14 cellular contexts compared by ENCODE assay signal in the genomic region with DNA sequence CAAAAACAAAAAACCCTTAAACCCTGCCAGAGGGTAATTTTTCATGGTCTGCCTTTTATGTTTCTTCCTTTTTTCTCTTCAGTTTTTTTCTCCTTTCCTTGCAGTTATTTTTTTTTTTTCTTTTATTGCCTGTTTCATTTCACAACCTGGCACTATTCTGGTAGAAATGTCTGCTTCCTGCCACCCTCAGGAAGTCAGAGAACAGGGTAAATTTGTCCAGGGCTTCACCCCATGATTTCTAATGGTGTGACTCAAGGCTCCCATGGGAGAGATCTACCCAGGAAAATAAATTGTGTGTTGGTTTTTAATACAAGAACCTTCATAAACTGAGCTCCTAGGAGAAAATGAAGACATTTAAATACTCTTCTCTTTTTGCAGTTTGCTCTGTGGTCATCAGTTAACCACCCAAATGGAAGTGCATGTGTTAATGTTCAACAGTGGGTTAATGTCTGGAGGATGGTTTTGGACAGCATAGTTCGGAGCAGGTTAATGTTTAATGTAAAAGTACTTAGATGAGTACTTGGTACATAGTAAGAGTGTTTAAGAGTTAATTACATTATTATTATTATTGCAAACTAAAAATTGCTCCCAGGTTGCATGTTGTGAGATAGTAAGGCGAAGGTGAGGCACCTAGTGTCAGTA. TPM values are rescaled to one million over a fixed set of nuclear protein-coding genes. Genes with fewer than 3 reads are reported as not detected.
DNase-seq lines count a peak whose midpoint lies in the region; ATAC-seq, FAIRE-seq and TF ChIP-seq lines count a peak whose summit lies in the region.
"Had no signal": no experiment of that assay in that cellular context is flagged by ENCODE, and none has a peak within 500 bp of the region (broad histone marks: within the 10 kb centered on the region; RNA-seq: fewer than 3 reads in every experiment).

No MANE protein-coding gene starts in this region.

- H2AFZ ChIP-seq in Loucy (ENCODE audit: low read length), result peak overlapping the region; percentile 74
- no peak overlapping the region for H2AFZ ChIP-seq in HepG2 (ENCODE audit: low read length)
- no peak overlapping the region for H2AFZ ChIP-seq in smooth muscle cell (ENCODE audit: low read depth)
- H2AFZ ChIP-seq: parathyroid adenoma had no signal

- H3K9me3 ChIP-seq in Loucy (ENCODE audit: insufficient read depth, low read depth, low read length) (no peaks in the 10 kb centered on the region), HepG2 (ENCODE audit: low read length) (no peaks in the 10 kb centered on the region), smooth muscle cell (replicated peaks; ENCODE audit: low read depth) (no peaks in the 10 kb centered on the region)
- H3K9me3 ChIP-seq: breast epithelium, heart right ventricle had no signal

- H3K79me2 ChIP-seq in Loucy (ENCODE audit: insufficient read depth, low read length), result no peaks in the 10 kb centered on the region
- H3K79me2 ChIP-seq in HepG2 (ENCODE audit: insufficient read depth, low read length), result peaks cover 7% of the 10 kb centered on the region
- H3K79me2 ChIP-seq in smooth muscle cell (ENCODE audit: low read depth), result peaks cover 8% of the 10 kb centered on the region
- H3K79me2 ChIP-seq: parathyroid adenoma had no signal

- H3K4me3 Mint-ChIP-seq in CD14-positive monocyte, result no peak overlapping the region
- no peak overlapping the region for H3K4me3 Mint-ChIP-seq in activated T-cell treated with anti-CD3 and anti-CD28 coated beads, Interleukin-2, amount 50 U/mL, for 4 hours
- H3K4me3 Mint-ChIP-seq: activated CD8-positive, alpha-beta T cell treated with anti-CD3 and anti-CD28 coated beads, Interleukin-2, amount 10 ng/mL, durations not matched to agents 7 days and 5 days; CD4-positive, alpha-beta memory T cell had no signal

- H3K4me1 ChIP-seq in Loucy (ENCODE audit: insufficient read depth, low read length, poor library complexity, severe bottlenecking) (peaks cover 23% of the 10 kb centered on the region), HepG2 (ENCODE audit: insufficient read depth, low read length) (peaks cover 31% of the 10 kb centered on the region), smooth muscle cell (ENCODE audit: low read depth) (peaks cover 3% of the 10 kb centered on the region)
- H3K4me1 ChIP-seq: breast epithelium, parathyroid adenoma had no signal

- no peaks in the 10 kb centered on the region for H3K36me3 ChIP-seq in Loucy (ENCODE audit: insufficient read depth, low read length)
- no peaks in the 10 kb centered on the region for H3K36me3 ChIP-seq in HepG2 (replicated peaks in 1 of 2; ENCODE audit: control insufficient read depth in 1 of 2, insufficient read depth in 2 of 2, low read length in 2 of 2)
- H3K36me3 ChIP-seq in smooth muscle cell (ENCODE audit: low read depth), result no peaks in the 10 kb centered on the region
- H3K36me3 ChIP-seq: breast epithelium, heart right ventricle had no signal

- CTCF ChIA-PET in HepG2 (lab: Yijun Ruan, JAX; ENCODE audit: low intra/inter-chr PET ratio, low total read pairs), result no interaction called here

- DNase-seq in CD14-positive monocyte (ENCODE audit: low spot score) (no peak), HepG2 (ENCODE audit: low spot score) (peak; percentile 7), smooth muscle cell (lab: John Stamatoyannopoulos, UW; ENCODE audit: unreplicated experiment) (no peak), GM20000 (ENCODE audit: low spot score) (no peak), NCI-H748 (lab: John Stamatoyannopoulos, UW; ENCODE audit: unreplicated experiment) (no peak)
- no peak for DNase-seq in activated T-cell treated with anti-CD3 and anti-CD28 coated beads, Interleukin-2, amount 50 U/mL, for 4 hours
- DNase-seq: activated CD8-positive, alpha-beta T cell treated with anti-CD3 and anti-CD28 coated beads, Interleukin-2, amount 10 ng/mL, durations not matched to agents 7 days and 5 days; CD4-positive, alpha-beta memory T cell; heart right ventricle had no signal

- H3F3A ChIP-seq in Loucy (ENCODE audit: low read depth), result no peaks in the 10 kb centered on the region
- peaks cover 5% of the 10 kb centered on the region for H3F3A ChIP-seq in smooth muscle cell (ENCODE audit: low read depth)

- TF ChIP-seq EP300 in HepG2 (IDR thresholded peaks at IDR 0.05; ENCODE audit: low read depth in 2 of 2, low read length in 2 of 2) (no peak), HepG2 (CRISPR knock-in tag; IDR thresholded peaks at IDR 0.05; ENCODE audit: borderline replicate concordance) (no peak)

- H3K9ac ChIP-seq in Loucy (ENCODE audit: low read depth, low read length, poor library complexity, severe bottlenecking) (peak overlapping the region; percentile 11), HepG2 (ENCODE audit: insufficient read depth, low read depth, low read length) (no peak overlapping the region), smooth muscle cell (ENCODE audit: low read depth) (no peak overlapping the region)
- H3K9ac ChIP-seq: parathyroid adenoma had no signal

- no peaks in the 10 kb centered on the region for H3K36me3 Mint-ChIP-seq in CD14-positive monocyte
- H3K36me3 Mint-ChIP-seq in activated T-cell treated with anti-CD3 and anti-CD28 coated beads, Interleukin-2, amount 50 U/mL, for 4 hours (ENCODE audit: insufficient read depth), result no peaks in the 10 kb centered on the region
- H3K36me3 Mint-ChIP-seq: CD4-positive, alpha-beta memory T cell had no signal

- H3K4me2 ChIP-seq in Loucy (ENCODE audit: low read depth, low read length, poor library complexity, severe bottlenecking) (peak overlapping the region; percentile 60), HepG2 (ENCODE audit: low read depth, low read length) (no peak overlapping the region; the same call in 1 of the 2 replicates), smooth muscle cell (no peak overlapping the region)

- FAIRE-seq in HepG2 (lab: Jason Lieb, UNC), result peak; percentile 39
- FAIRE-seq: K562 had no signal

- H3K27ac ChIP-seq in HepG2 (ENCODE audit: extremely low read length, insufficient read depth, low read length) (no peak overlapping the region), smooth muscle cell (ENCODE audit: low read depth) (no peak overlapping the region)
- H3K27ac ChIP-seq: breast epithelium, heart right ventricle, parathyroid adenoma had no signal

- H3K27me3 Mint-ChIP-seq in CD14-positive monocyte (ENCODE audit: low read depth in 3 of 3), result peaks cover 0 to 1% (median 0%) of the 10 kb centered on the region in 3 donors
- H3K27me3 Mint-ChIP-seq in activated T-cell treated with anti-CD3 and anti-CD28 coated beads, Interleukin-2, amount 50 U/mL, for 4 hours (ENCODE audit: low read depth), result peaks cover 6% of the 10 kb centered on the region

- in situ Hi-C loops in HepG2 (cut with HindIII; ENCODE audit: extremely low pct_ligation_motif_present, low pct_unique_long_range_greater_than_20kb), result no loop called here

- peak overlapping the region; percentile 18 for H3K4me3 ChIP-seq in Loucy (ENCODE audit: low read length, poor library complexity, severe bottlenecking)
- H3K4me3 ChIP-seq in HepG2 (replicated peaks in 1 of 3; ENCODE audit: insufficient read depth in 1 of 3, low read depth in 2 of 3, low read length in 3 of 3), result no peak overlapping the region
- no peak overlapping the region for H3K4me3 ChIP-seq in smooth muscle cell
- H3K4me3 ChIP-seq: breast epithelium, heart right ventricle, K562 had no signal

- intact Hi-C loops in CD14-positive monocyte (cut with micrococcal nuclease) (no loop called here), HepG2 (cut with micrococcal nuclease; ENCODE audit: unreplicated experiment) (no loop called here)

- POLR2A ChIA-PET in HepG2 (lab: Yijun Ruan, JAX), result no interaction called here

- peak overlapping the region in 4 of 7 donors; percentile 11 to 79 (median 46) for H3K27ac Mint-ChIP-seq in CD14-positive monocyte
- H3K27ac Mint-ChIP-seq: activated CD8-positive, alpha-beta T cell treated with anti-CD3 and anti-CD28 coated beads, Interleukin-2, amount 10 ng/mL, durations not matched to agents 7 days and 5 days; CD4-positive, alpha-beta memory T cell had no signal

- H4K20me1 ChIP-seq in Loucy (ENCODE audit: insufficient read depth, low read length, poor library complexity, severe bottlenecking) (no peaks in the 10 kb centered on the region), HepG2 (ENCODE audit: insufficient read depth, low read length) (no peaks in the 10 kb centered on the region), smooth muscle cell (ENCODE audit: low read depth) (no peaks in the 10 kb centered on the region)

- H3K4me1 Mint-ChIP-seq in CD14-positive monocyte, result peaks cover 18% of the 10 kb centered on the region
- no peaks in the 10 kb centered on the region for H3K4me1 Mint-ChIP-seq in activated T-cell treated with anti-CD3 and anti-CD28 coated beads, Interleukin-2, amount 50 U/mL, for 4 hours (ENCODE audit: low read depth)
- H3K4me1 Mint-ChIP-seq: CD4-positive, alpha-beta memory T cell had no signal

- H3K27me3 ChIP-seq in Loucy (ENCODE audit: insufficient read depth, low read length, poor library complexity, severe bottlenecking) (no peaks in the 10 kb centered on the region), HepG2 (ENCODE audit: control insufficient read depth in 1 of 2, insufficient read depth in 2 of 2, low read length in 2 of 2) (no peaks in the 10 kb centered on the region), smooth muscle cell (ENCODE audit: low read depth) (no peaks in the 10 kb centered on the region)
- H3K27me3 ChIP-seq: breast epithelium, heart right ventricle had no signal

- no peaks in the 10 kb centered on the region for H3K9me2 ChIP-seq in Loucy (replicated peaks; ENCODE audit: low read depth, low read length)

- no TSS peak for BruUV-seq in HepG2 (replicated peaks; lab: Mats Ljungman, UMichigan)

- TF ChIP-seq CTCF in CD14-positive monocyte (IDR thresholded peaks at IDR 0.05), result no peak
- TF ChIP-seq CTCF in Loucy (conservative IDR thresholded peaks at IDR 0.05; ENCODE audit: low read length), result no peak
- no peak for TF ChIP-seq CTCF in HepG2 (CRISPR knock-in tag; IDR thresholded peaks at IDR 0.05)
- TF ChIP-seq CTCF in smooth muscle cell (IDR thresholded peaks at IDR 0.05; ENCODE audit: borderline replicate concordance, insufficient read depth, poor library complexity, severe bottlenecking), result no peak
- TF ChIP-seq CTCF in GM20000 (IDR thresholded peaks at IDR 0.05; ENCODE audit: extremely low read depth, missing control alignments), result no peak

- peaks cover 0 to 5% (median 0%) of the 10 kb centered on the region in 7 donors for H3K9me3 Mint-ChIP-seq in CD14-positive monocyte
- H3K9me3 Mint-ChIP-seq in activated T-cell treated with anti-CD3 and anti-CD28 coated beads, Interleukin-2, amount 50 U/mL, for 4 hours, result no peaks in the 10 kb centered on the region
- H3K9me3 Mint-ChIP-seq: CD4-positive, alpha-beta memory T cell had no signal

- ATAC-seq in GM21529 (IDR thresholded peaks at IDR 0.05; ENCODE audit: unreplicated experiment) (peak; percentile 77), HepG2 (peak; percentile 74)
- ATAC-seq in activated T-cell treated with anti-CD3 and anti-CD28 coated beads, Interleukin-2, amount 50 U/mL, for 4 hours, result no peak
- ATAC-seq: activated CD8-positive, alpha-beta T cell treated with anti-CD3 and anti-CD28 coated beads, Interleukin-2, amount 10 ng/mL, durations not matched to agents 7 days and 5 days; K562 had no signal

- WGBS in HepG2 (ENCODE audit: low lambda C conversion rate), result 60% methylated on average over 2 of the region's 2 CpGs
- 95% methylated on average over 2 of the region's 2 CpGs for WGBS in smooth muscle cell (ENCODE audit: low lambda C conversion rate)

- no peak for TF ChIP-seq POLR2A in HepG2 (IDR thresholded peaks at IDR 0.05; ENCODE audit: insufficient read depth in 1 of 2, low read depth in 2 of 2, low read length in 2 of 2)

- no peak for TF ChIP-seq RAD21 in HepG2 (CRISPR knock-in tag; IDR thresholded peaks at IDR 0.05)

RNA-seq across cellular contexts. Expression of a gene that starts 45.9 kb away (rescaled TPM):
- polyA plus RNA-seq in CD14-positive monocyte (not detected), HepG2 (2011; rRNA removed) (5.6 and 6.2 TPM in 2 replicates), smooth muscle cell (4.2 and 6.3 TPM in 2 replicates)
- total RNA-seq in HepG2 (2016; rRNA removed; fragmentation: Illumina TruSeq; extraction: Trizol) (15.6 and 16.2 TPM in 2 replicates), smooth muscle cell (9.5 and 10.7 TPM in 2 replicates)
- total RNA-seq in HepG2 (2016; cell fraction: cytosol; rRNA removed; fragmentation: Illumina TruSeq; extraction: Trizol; ENCODE audit: low read depth), result 7.7 and 9.4 TPM in 2 replicates
- total RNA-seq in HepG2 (2016; cell fraction: insoluble cytoplasmic fraction; rRNA removed; fragmentation: Illumina TruSeq; extraction: Trizol), result 14.2 and 15.2 TPM in 2 replicates
- 8.3 and 8.9 TPM in 2 replicates for total RNA-seq in HepG2 (2016; cell fraction: membrane; rRNA removed; fragmentation: Illumina TruSeq; extraction: Trizol)
- 15.2 and 18.4 TPM in 2 replicates for total RNA-seq in HepG2 (2016; cell fraction: nucleus; rRNA removed; fragmentation: Illumina TruSeq; extraction: Trizol)
- 3.3 and 4.1 TPM in 2 replicates for polyA plus RNA-seq in HepG2 (2011; cell fraction: cytosol; rRNA removed)
- polyA plus RNA-seq in HepG2 (2011; cell fraction: nucleus; rRNA removed), result 8.2 and 8.8 TPM in 2 replicates
- polyA plus RNA-seq in HepG2 (2012), result 5.6 and 8.0 TPM in 2 replicates
- 0.40 and 0.80 TPM in 2 replicates for polyA plus RNA-seq in HepG2 (2016; cell fraction: cytosol; fragmentation: Illumina TruSeq; extraction: Trizol; ENCODE audit: low read depth)
- polyA plus RNA-seq in HepG2 (2016; cell fraction: insoluble cytoplasmic fraction; fragmentation: Illumina TruSeq; extraction: Trizol; ENCODE audit: low read depth), result 10.1 and 12.1 TPM in 2 replicates
- 1.1 and 1.4 TPM in 2 replicates for polyA plus RNA-seq in HepG2 (2016; cell fraction: membrane; fragmentation: Illumina TruSeq; extraction: Trizol; ENCODE audit: low read depth)
- polyA plus RNA-seq in HepG2 (2016; cell fraction: nucleus; fragmentation: Illumina TruSeq; extraction: Trizol; ENCODE audit: insufficient read depth, low read depth), result 16.9 and 17.7 TPM in 2 replicates
- 12.1 TPM in 1 of 2 replicates, not detected in the other for polyA minus RNA-seq in HepG2 (2011; rRNA and poly(A)+ RNA removed; ENCODE audit: low replicate concordance)
- polyA minus RNA-seq in HepG2 (2011; cell fraction: cytosol; rRNA and poly(A)+ RNA removed), result 7.9 and 9.0 TPM in 2 replicates
- polyA minus RNA-seq in HepG2 (2011; cell fraction: nucleus; rRNA and poly(A)+ RNA removed), result 17.5 and 18.3 TPM in 2 replicates
- total RNA-seq in activated T-cell treated with anti-CD3 and anti-CD28 coated beads, Interleukin-2, amount 50 U/mL, for 4 hours, result under 1 TPM; 0.05 to 0.08 (median 0.05) TPM
- total RNA-seq: activated CD8-positive, alpha-beta T cell treated with anti-CD3 and anti-CD28 coated beads, Interleukin-2, amount 10 ng/mL, durations not matched to agents 7 days and 5 days; CD4-positive, alpha-beta memory T cell had no signal
- polyA plus RNA-seq: CD4-positive, alpha-beta memory T cell had no signal

Comparison
In these comparisons a context has a peak if more than half of its experiments do, and no peak if none do; other contexts are left out.
1. ATAC-seq: peak in GM21529 (single experiment) and HepG2 (single experiment); none in activated T-cell treated with anti-CD3 and anti-CD28 coated beads, Interleukin-2, amount 50 U/mL, for 4 hours (0 of 2).